25 cellular contexts compared by ENCODE assay signal in the genomic region with DNA sequence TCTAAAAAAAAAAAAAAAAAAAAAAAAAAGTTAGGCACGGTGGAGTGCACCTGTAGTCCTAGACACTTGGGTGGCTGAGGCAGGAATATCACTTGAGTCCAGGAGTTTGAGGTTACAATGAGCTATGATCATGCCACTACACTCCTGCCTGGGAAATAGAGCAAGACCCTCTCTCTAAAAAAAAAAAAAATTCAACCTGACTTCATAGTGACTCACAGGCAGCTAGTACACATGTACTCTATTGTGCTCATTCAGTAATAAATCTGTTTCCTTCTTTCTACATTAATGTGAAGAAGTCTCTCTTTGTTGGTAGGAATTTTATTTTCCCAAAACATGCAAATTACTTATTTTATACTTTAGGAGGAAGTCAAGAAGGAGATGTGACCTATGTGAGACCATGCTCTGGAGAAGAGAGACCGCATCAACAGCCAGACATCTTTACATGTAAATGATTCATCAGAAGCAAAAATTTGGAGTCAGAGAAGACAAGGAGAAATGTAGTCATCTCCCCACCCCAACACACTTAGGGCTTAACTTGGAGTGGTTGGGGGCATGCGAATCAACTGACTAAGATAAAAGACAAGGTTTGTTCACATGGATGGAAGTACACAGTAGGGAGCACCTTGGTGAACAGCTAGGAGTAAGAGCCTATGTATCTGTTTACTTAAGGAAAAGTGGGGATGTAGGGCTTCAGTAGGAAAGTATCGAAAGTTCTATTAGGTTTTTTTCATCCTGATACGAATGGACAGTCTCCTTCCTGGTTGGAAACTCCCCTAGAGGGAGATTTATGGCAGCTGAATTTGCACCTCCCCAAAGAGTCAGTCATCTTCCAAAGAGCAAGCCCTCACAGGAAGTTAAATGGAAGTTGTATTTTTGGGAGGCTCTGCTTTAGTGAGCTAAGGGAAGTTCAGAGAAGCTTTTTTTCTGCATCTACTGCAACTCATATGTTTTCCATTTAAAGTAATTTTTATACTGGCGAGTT.
"Had no signal": no experiment of that assay in that cellular context is flagged by ENCODE, and none has a peak within 500 bp of the region (broad histone marks: within the 10 kb centered on the region; RNA-seq: fewer than 3 reads in every experiment).

No MANE protein-coding gene starts in this region.

- H3K9ac ChIP-seq: parathyroid adenoma had no signal

- H3K4me1 ChIP-seq: esophagus muscularis mucosa, parathyroid adenoma, sigmoid colon, spleen, thyroid gland had no signal

- H3K4me3 ChIP-seq: esophagus muscularis mucosa, lung, sigmoid colon, spleen, thyroid gland had no signal

- ATAC-seq: activated naive CD8-positive, alpha-beta T cell treated with anti-CD3 and anti-CD28 coated beads, Interleukin-2, amount 50 U/mL, for 24 hours; left lobe of liver; natural killer cell treated with Interleukin-12 subunit alpha and Interleukin-12 subunit beta and Interleukin-15 and Interleukin-18, amount 100 ng/mL, for 72 hours had no signal

- H3K79me2 ChIP-seq: parathyroid adenoma had no signal

- H3K9me3 ChIP-seq: neutrophil, thyroid gland had no signal

- H2AFZ ChIP-seq: parathyroid adenoma had no signal

- H3K36me3 ChIP-seq: esophagus muscularis mucosa, neutrophil, sigmoid colon, spleen, thyroid gland, WERI-Rb-1 had no signal

- FAIRE-seq: urothelium cell line had no signal

- H3K27ac ChIP-seq: esophagus muscularis mucosa, neutrophil, parathyroid adenoma, sigmoid colon, spleen, thyroid gland, WERI-Rb-1 had no signal

- H3K27me3 ChIP-seq: esophagus muscularis mucosa, neutrophil, sigmoid colon, spleen, thyroid gland had no signal

- DNase-seq: activated CD4-positive, alpha-beta T cell treated with anti-CD3 and anti-CD28 coated beads for 1 hour; activated CD8-positive, alpha-beta memory T cell treated with anti-CD3 and anti-CD28 coated beads for 24 hours; activated CD8-positive, alpha-beta memory T cell treated with anti-CD3 and anti-CD28 coated beads, Interleukin-2, amount 50 U/mL, for 48 hours; activated effector memory CD4-positive, alpha-beta T cell treated with Interleukin-2 at 50 U/mL for 16 hours; activated naive CD4-positive, alpha-beta T cell treated with anti-CD3 and anti-CD28 coated beads, Interleukin-2, amount 10 ng/mL, durations not matched to agents 7 days and 5 days; activated naive CD8-positive, alpha-beta T cell treated with anti-CD3 and anti-CD28 coated beads, Interleukin-2, amount 50 U/mL, for 24 hours; activated T-cell treated with anti-CD3 and anti-CD28 coated beads, Interleukin-2, amount 50 U/mL, for 48 hours; anterior cingulate cortex; cortex of kidney; effector CD4-positive, alpha-beta T cell; hippocampal formation; islet precursor cell; sigmoid colon; spleen; stimulated activated naive CD4-positive, alpha-beta T cell; T-helper 2 cell; thyroid gland; WERI-Rb-1 had no signal
